Comparison of ENCODE assay signal across 17 cellular contexts in the genomic region with DNA sequence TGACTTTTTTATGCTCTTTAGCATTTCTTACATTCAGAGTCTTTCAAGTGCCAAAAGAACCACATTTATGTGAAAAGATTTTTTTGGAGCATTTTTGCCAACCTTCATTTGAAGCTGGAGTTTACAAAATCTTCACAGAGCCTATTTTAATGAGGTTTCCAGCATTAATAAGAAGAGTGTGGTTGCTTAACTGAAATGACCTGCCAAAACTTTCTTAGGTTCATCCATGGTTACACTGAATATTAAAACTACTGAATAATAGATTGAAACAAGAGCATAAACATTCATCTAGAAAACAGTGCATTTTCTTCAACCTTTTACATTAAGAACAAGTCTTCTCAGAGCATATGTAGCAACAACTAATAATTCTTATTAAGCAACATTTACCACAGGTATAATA.
"Had no signal": no experiment of that assay in that cellular context is flagged by ENCODE, and none has a peak within 500 bp of the region (broad histone marks: within the 10 kb centered on the region; RNA-seq: fewer than 3 reads in every experiment).

No MANE protein-coding gene starts in this region.

- H2AFZ ChIP-seq: neural progenitor cell had no signal

- H3K9me3 ChIP-seq: esophagus muscularis mucosa, ovary had no signal

- H3K4me2 ChIP-seq: neural progenitor cell, smooth muscle cell had no signal

- H3K9ac ChIP-seq: neural progenitor cell had no signal

- ATAC-seq: effector memory CD8-positive, alpha-beta T cell; left colon; natural killer cell treated with Interleukin-12 subunit alpha and Interleukin-12 subunit beta and Interleukin-15 and Interleukin-18, amount 100 ng/mL, for 72 hours had no signal

- H3K27ac ChIP-seq: epithelial cell of prostate, esophagus muscularis mucosa, neural progenitor cell, ovary had no signal

- H3K27me3 ChIP-seq: esophagus muscularis mucosa, neural progenitor cell, ovary had no signal

- H3K36me3 ChIP-seq: esophagus muscularis mucosa, neural progenitor cell, ovary had no signal

- H3K4me3 ChIP-seq: esophagus muscularis mucosa, neural progenitor cell, ovary, smooth muscle cell had no signal

- DNase-seq: cerebellar nuclear complex; effector memory CD8-positive, alpha-beta T cell; foreskin melanocyte; immature natural killer cell; kidney; left colon; nucleus accumbens; ovary; right cardiac atrium; stimulated activated CD4-positive, alpha-beta T cell treated with anti-CD3 and anti-CD28 coated beads, Interleukin-2, amount 100 ng/mL, for 48 hours; stimulated activated naive CD4-positive, alpha-beta T cell treated with Interleukin-2 at 50 U/mL for 16 hours; trophoblast cell had no signal
